In the genomic region with DNA sequence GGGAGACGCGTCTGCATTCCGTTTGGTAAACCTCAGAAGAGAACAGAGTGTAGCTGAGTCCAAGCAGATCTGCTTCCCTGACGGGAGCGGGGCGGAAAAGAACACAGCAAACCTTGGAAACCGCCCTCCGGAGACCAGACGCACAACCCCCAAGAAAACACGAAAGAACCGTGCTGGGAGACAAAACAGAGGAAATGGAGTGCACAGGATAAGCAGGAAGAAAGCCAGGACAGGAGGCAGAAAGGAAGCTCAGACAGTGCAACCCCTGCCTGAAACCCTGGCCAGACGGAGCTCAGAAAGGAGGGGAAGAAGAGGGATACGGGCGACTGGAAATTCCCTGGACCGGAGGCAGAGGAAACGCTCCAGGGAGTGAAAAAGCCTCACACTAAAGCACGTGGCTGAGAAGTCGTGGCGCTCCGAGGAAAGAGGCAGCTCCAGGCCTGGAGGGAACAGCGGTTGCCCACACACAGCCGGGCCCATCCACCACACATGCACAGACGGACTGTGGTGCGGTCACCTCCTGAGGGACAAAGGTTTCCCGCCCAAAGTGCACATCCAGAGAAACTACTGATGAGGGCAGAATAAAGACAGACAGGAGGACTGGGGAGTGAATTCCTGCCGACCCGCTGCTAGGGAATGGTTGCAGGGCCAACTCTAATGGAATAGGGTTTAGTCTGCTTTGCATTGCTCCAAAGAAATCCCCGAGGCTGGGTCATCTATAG, we compare ENCODE assay signal across 16 cellular contexts. TPM values are rescaled to one million over a fixed set of nuclear protein-coding genes. Genes with fewer than 3 reads are reported as not detected.
DNase-seq lines count a peak whose midpoint lies in the region; ATAC-seq and TF ChIP-seq lines count a peak whose summit lies in the region.
"Had no signal": no experiment of that assay in that cellular context is flagged by ENCODE, and none has a peak within 500 bp of the region (broad histone marks: within the 10 kb centered on the region; RNA-seq: fewer than 3 reads in every experiment).

No MANE protein-coding gene starts in this region.

- ATAC-seq in IMR-90 (ENCODE audit: low read depth) = no peak
- ATAC-seq in stimulated activated naive CD8-positive, alpha-beta T cell treated with anti-CD3 and anti-CD28 coated beads, Interleukin-15, amount 100 ng/mL, for 72 hours = no peak
- ATAC-seq: natural killer cell treated with Interleukin-12 subunit alpha and Interleukin-12 subunit beta and Interleukin-15 and Interleukin-18, amount 100 ng/mL, for 72 hours had no signal

- peaks cover 7% of the 10 kb centered on the region for H3K4me1 Mint-ChIP-seq in stimulated activated naive CD8-positive, alpha-beta T cell treated with anti-CD3 and anti-CD28 coated beads, Interleukin-15, amount 100 ng/mL, for 72 hours

- peaks cover 43% of the 10 kb centered on the region for H3K27me3 ChIP-seq in IMR-90 (ENCODE audit: control insufficient read depth, insufficient read depth, low read length)
- H3K27me3 ChIP-seq in stomach = peaks cover 0 to 65% (median 5%) of the 10 kb centered on the region in 3 donors

- H4K8ac ChIP-seq in IMR-90 (ENCODE audit: low read depth in 2 of 2, low read length in 2 of 2) = no peak overlapping the region

- H3K9me3 Mint-ChIP-seq in stimulated activated naive CD8-positive, alpha-beta T cell treated with anti-CD3 and anti-CD28 coated beads, Interleukin-15, amount 100 ng/mL, for 72 hours = no peaks in the 10 kb centered on the region
- H3K9me3 Mint-ChIP-seq: natural killer cell treated with Interleukin-12 subunit alpha and Interleukin-12 subunit beta and Interleukin-15 and Interleukin-18, amount 100 ng/mL, for 72 hours had no signal

- DNase-seq in IMR-90 = no peak
- DNase-seq in choroid plexus epithelial cell (ENCODE audit: low read depth) = peak; percentile 53
- peak; percentile 64 for DNase-seq in left kidney (ENCODE audit: low read depth, low spot score)
- DNase-seq in stomach = no peak
- DNase-seq in NCI-H128 (lab: John Stamatoyannopoulos, UW; ENCODE audit: unreplicated experiment) = no peak
- DNase-seq in stimulated activated naive CD8-positive, alpha-beta T cell treated with anti-CD3 and anti-CD28 coated beads, Interleukin-15, amount 100 ng/mL, for 72 hours = no peak
- no peak for DNase-seq in T-helper 2 cell
- no peak for DNase-seq in NCI-H526 (lab: John Stamatoyannopoulos, UW)
- DNase-seq: Karpas-422; NCI-H1930; NK-92 treated with Interleukin-12 subunit alpha and Interleukin-12 subunit beta, amount 100 ng/mL, for 24 hours had no signal

- H3K4me3 ChIP-seq in IMR-90 (ENCODE audit: insufficient read depth, low read depth, low read length) (no peak overlapping the region), choroid plexus epithelial cell (ENCODE audit: low read depth, low read length) (no peak overlapping the region), stomach (no peak overlapping the region)
- H3K4me3 ChIP-seq: coronary artery, thoracic aorta had no signal

- dilution Hi-C loops in IMR-90 (cut with HindIII; ENCODE audit: low sequenced_read_pairs, unreplicated experiment) = no loop called here

- H3K4me1 ChIP-seq in IMR-90 (ENCODE audit: control insufficient read depth, insufficient read depth, low read length) = peaks cover 2% of the 10 kb centered on the region; the same call in 1 of the 2 replicates
- no peaks in the 10 kb centered on the region for H3K4me1 ChIP-seq in stomach

- TF ChIP-seq CTCF in IMR-90 (conservative IDR thresholded peaks at IDR 0.05; ENCODE audit: low read depth, low read length) (no peak), choroid plexus epithelial cell (conservative IDR thresholded peaks at IDR 0.05; ENCODE audit: low read depth, low read length) (no peak), stomach (IDR thresholded peaks at IDR 0.05) (no peak)

- no peak overlapping the region for H3K14ac ChIP-seq in IMR-90 (replicated peaks; ENCODE audit: low read depth, low read length)

- H3K9me1 ChIP-seq in IMR-90 (ENCODE audit: insufficient read depth, low read length) = no peaks in the 10 kb centered on the region

- H3K9ac ChIP-seq in IMR-90 (ENCODE audit: low read depth, low read length) = no peak overlapping the region

- POLR2A ChIA-PET in IMR-90 (lab: Charles Lee; ENCODE audit: unreplicated experiment) = no interaction called here

- H3K27ac ChIP-seq in IMR-90 (ENCODE audit: insufficient read depth, low read length) = no peak overlapping the region
- peak overlapping the region in 3 of 5 donors; percentile 0 to 12 (median 8) for H3K27ac ChIP-seq in stomach
- H3K27ac ChIP-seq: coronary artery, thoracic aorta, VCaP had no signal

- intact Hi-C loops in IMR-90 (cut with micrococcal nuclease) (no loop called here), stomach (cut with DNase I; ENCODE audit: low total_unique reads) (no loop called here)

- H3K27me3 Mint-ChIP-seq in stimulated activated naive CD8-positive, alpha-beta T cell treated with anti-CD3 and anti-CD28 coated beads, Interleukin-15, amount 100 ng/mL, for 72 hours = peaks cover 55% of the 10 kb centered on the region

- H3K56ac ChIP-seq in IMR-90 (ENCODE audit: extremely low read depth, insufficient read depth, low read length) = no peak overlapping the region

- H3K9me3 ChIP-seq in IMR-90 (ENCODE audit: control insufficient read depth, insufficient read depth, low read length) = no peaks in the 10 kb centered on the region
- no peaks in the 10 kb centered on the region for H3K9me3 ChIP-seq in stomach
- H3K9me3 ChIP-seq: thoracic aorta had no signal

- no peak for TF ChIP-seq RAD21 in IMR-90 (IDR thresholded peaks at IDR 0.05; ENCODE audit: low read length)

- TF ChIP-seq EP300 in stomach (IDR thresholded peaks at IDR 0.05) = no peak

- H2BK15ac ChIP-seq in IMR-90 (ENCODE audit: low read depth, low read length) = no peak overlapping the region

- in situ Hi-C loops in IMR-90 (cut with MboI; ENCODE audit: low sequenced_read_pairs) = no loop called here

- TF ChIP-seq POLR2A in IMR-90 (IDR thresholded peaks at IDR 0.05; ENCODE audit: low read depth, low read length) (no peak), stomach (IDR thresholded peaks at IDR 0.05) (no peak)

- H3K18ac ChIP-seq in IMR-90 (ENCODE audit: low read depth, low read length) = no peak overlapping the region

- 73% methylated on average over 16 of the region's 28 CpGs; no CpG with 5 or more reads in 1 of the 2 experiments for WGBS in IMR-90 (ENCODE audit: extremely low coverage in 2 of 2, insufficient read length in 1 of 2), 2 experiments
- WGBS in stomach, 5 donors = 47 to 65% (median 64%) methylated on average over 28 of the region's 28 CpGs

- no peak overlapping the region for H2AK9ac ChIP-seq in IMR-90 (replicated peaks; ENCODE audit: low read depth, low read length, poor library complexity)

- no peak overlapping the region for H2BK120ac ChIP-seq in IMR-90 (ENCODE audit: low read depth, low read length)

- no peaks in the 10 kb centered on the region for H3K79me1 ChIP-seq in IMR-90 (ENCODE audit: low read depth in 1 of 2, low read length in 2 of 2)

- CTCF ChIA-PET in IMR-90 (lab: Yijun Ruan, JAX) = no interaction called here

- H3K36me3 ChIP-seq in IMR-90 (ENCODE audit: control insufficient read depth, insufficient read depth, low read length) = no peaks in the 10 kb centered on the region
- H3K36me3 ChIP-seq in stomach = no peaks in the 10 kb centered on the region
- H3K36me3 ChIP-seq: thoracic aorta had no signal

- H3K4me3 Mint-ChIP-seq in stimulated activated naive CD8-positive, alpha-beta T cell treated with anti-CD3 and anti-CD28 coated beads, Interleukin-15, amount 100 ng/mL, for 72 hours = no peak overlapping the region
- H3K4me3 Mint-ChIP-seq: activated naive CD8-positive, alpha-beta T cell; natural killer cell treated with Interleukin-12 subunit alpha and Interleukin-12 subunit beta and Interleukin-15 and Interleukin-18, amount 100 ng/mL, for 72 hours had no signal

- no peak overlapping the region for H2BK20ac ChIP-seq in IMR-90 (ENCODE audit: low read depth, low read length)

- no peak overlapping the region for H4K91ac ChIP-seq in IMR-90 (ENCODE audit: insufficient read depth, low read depth, low read length)

- no peak overlapping the region for H3K4me2 ChIP-seq in IMR-90 (ENCODE audit: low read depth, low read length)

- peak overlapping the region; percentile 48 for H2AFZ ChIP-seq in IMR-90 (replicated peaks; ENCODE audit: low read length, poor library complexity)

- H2AK5ac ChIP-seq in IMR-90 (ENCODE audit: low read depth, low read length) = no peak overlapping the region

- BruUV-seq in IMR-90 (replicated peaks; lab: Mats Ljungman, UMichigan) = no TSS peak

- no peak overlapping the region for H4K5ac ChIP-seq in IMR-90 (ENCODE audit: low read depth, low read length)

- no peak overlapping the region for H3K23ac ChIP-seq in IMR-90 (ENCODE audit: low read depth, low read length)

- H3K27ac Mint-ChIP-seq in stimulated activated naive CD8-positive, alpha-beta T cell treated with anti-CD3 and anti-CD28 coated beads, Interleukin-15, amount 100 ng/mL, for 72 hours = no peak overlapping the region
- H3K27ac Mint-ChIP-seq: activated naive CD8-positive, alpha-beta T cell; natural killer cell treated with Interleukin-12 subunit alpha and Interleukin-12 subunit beta and Interleukin-15 and Interleukin-18, amount 100 ng/mL, for 72 hours had no signal

- no peak overlapping the region for H2BK5ac ChIP-seq in IMR-90 (ENCODE audit: low read depth, low read length, poor library complexity, severe bottlenecking)

- H3K4ac ChIP-seq in IMR-90 (ENCODE audit: low read depth, low read length) = no peak overlapping the region

- no peaks in the 10 kb centered on the region for H4K20me1 ChIP-seq in IMR-90 (ENCODE audit: insufficient read depth, low read length)

RNA-seq across cellular contexts. Expression of a gene that starts 10.2 kb away (rescaled TPM):
- total RNA-seq in IMR-90 (2012; rRNA removed) (not detected in 2 replicates), stomach (10 to 100 TPM in 1 of 5 donors, 1 to 10 TPM in 1, under 1 TPM in 1, not detected in 2; 0.58 to 12.3 (median 4.8) TPM)
- polyA plus RNA-seq in IMR-90 (2012; rRNA removed) (not detected in 2 replicates), stomach (1 to 10 TPM in 1 of 3 donors, under 1 TPM in 2; 0.23 to 1.4 (median 0.62) TPM)
- not detected in 2 replicates for polyA plus RNA-seq in IMR-90 (2012; cell fraction: cytosol; rRNA removed)
- polyA plus RNA-seq in IMR-90 (2012; cell fraction: nucleus; rRNA removed; ENCODE audit: low replicate concordance) = not detected in 2 replicates
- total RNA-seq: natural killer cell treated with Interleukin-12 subunit alpha and Interleukin-12 subunit beta and Interleukin-15 and Interleukin-18, amount 100 ng/mL, for 72 hours; thoracic aorta had no signal

RNA-seq across cellular contexts. Expression of a gene that starts 33.8 kb away (rescaled TPM):
- 99.8 and 113 TPM in 2 replicates for total RNA-seq in IMR-90 (2012; rRNA removed)
- 97.3 and 112 TPM in 2 replicates for polyA plus RNA-seq in IMR-90 (2012; rRNA removed)
- 84.9 and 127 TPM in 2 replicates for polyA plus RNA-seq in IMR-90 (2012; cell fraction: cytosol; rRNA removed)
- 115 and 242 TPM in 2 replicates for polyA plus RNA-seq in IMR-90 (2012; cell fraction: nucleus; rRNA removed; ENCODE audit: low replicate concordance)
- 100 to 1,000 TPM in 1 of 5 donors, 10 to 100 TPM in 4; 20.1 to 146 (median 61.7) TPM for total RNA-seq in stomach
- polyA plus RNA-seq in stomach = 100 to 1,000 TPM in 1 of 3 donors, 10 to 100 TPM in 2; 56.4 to 106 (median 62.1) TPM

RNA-seq across cellular contexts. Expression of a gene that starts 34.0 kb away (rescaled TPM):
- 0.90 and 1.1 TPM in 2 replicates for total RNA-seq in IMR-90 (2012; rRNA removed)
- polyA plus RNA-seq in IMR-90 (2012; rRNA removed) = 3.2 and 3.4 TPM in 2 replicates
- polyA plus RNA-seq in IMR-90 (2012; cell fraction: cytosol; rRNA removed) = 1.8 and 2.4 TPM in 2 replicates
- polyA plus RNA-seq in IMR-90 (2012; cell fraction: nucleus; rRNA removed; ENCODE audit: low replicate concordance) = 7.6 and 17.1 TPM in 2 replicates
- 100 to 1,000 TPM in 1 of 5 donors, 10 to 100 TPM in 2, 1 to 10 TPM in 2; 3.2 to 181 (median 12.3) TPM for total RNA-seq in stomach
- 10 to 100 TPM in 1 of 3 donors, 1 to 10 TPM in 2; 6.4 to 21.2 (median 9.9) TPM for polyA plus RNA-seq in stomach

RNA-seq across cellular contexts. Expression of a gene that starts 48.1 kb away (rescaled TPM):
- 5.0 and 5.4 TPM in 2 replicates for total RNA-seq in IMR-90 (2012; rRNA removed)
- 17.4 and 17.7 TPM in 2 replicates for polyA plus RNA-seq in IMR-90 (2012; rRNA removed)
- polyA plus RNA-seq in IMR-90 (2012; cell fraction: cytosol; rRNA removed) = 5.8 and 13.6 TPM in 2 replicates
- polyA plus RNA-seq in IMR-90 (2012; cell fraction: nucleus; rRNA removed; ENCODE audit: low replicate concordance) = 145 and 321 TPM in 2 replicates
- total RNA-seq in stomach = 1 to 10 TPM in 4 of 5 donors, not detected in 1; 1.6 to 6.2 (median 1.9) TPM
- polyA plus RNA-seq in stomach = 1 to 10 TPM in 2 of 3 donors, under 1 TPM in 1; 0.92 to 3.8 (median 1.3) TPM
- total RNA-seq: thoracic aorta had no signal

Comparison
In these comparisons a context has a peak if more than half of its experiments do, and no peak if none do; other contexts are left out.
1. DNase-seq: peak in choroid plexus epithelial cell (single experiment) and left kidney (single experiment); none in IMR-90 (single experiment), stomach (single experiment), NCI-H128 (single experiment), stimulated activated naive CD8-positive, alpha-beta T cell treated with anti-CD3 and anti-CD28 coated beads, Interleukin-15, amount 100 ng/mL, for 72 hours (0 of 2), T-helper 2 cell (0 of 5) and NCI-H526 (0 of 2).